ENCODE assay signal across 23 cellular contexts in genomic region chr12:225012-225411, GRCh38. TPM values are rescaled to one million over a fixed set of nuclear protein-coding genes. Genes with fewer than 3 reads are reported as not detected.
"Had no signal": no experiment of that assay in that cellular context is flagged by ENCODE, and none has a peak within 500 bp of the region (broad histone marks: within the 10 kb centered on the region; RNA-seq: fewer than 3 reads in every experiment).

No MANE protein-coding gene starts in this region.

- H3K4me1 Mint-ChIP-seq: activated CD8-positive, alpha-beta memory T cell treated with anti-CD3 and anti-CD28 coated beads, Interleukin-2, amount 10 ng/mL, durations not matched to agents 7 days and 5 days; memory B cell; stimulated activated memory B cell treated with anti-CD40 and anti-IgM and Interleukin-4, amounts not matched to agents 10 μg/mL and 1 μg/mL and 100 μg/mL, for 72 hours had no signal

- ATAC-seq: activated CD8-positive, alpha-beta memory T cell treated with anti-CD3 and anti-CD28 coated beads, Interleukin-2, amount 10 ng/mL, durations not matched to agents 7 days and 5 days; activated naive CD4-positive, alpha-beta T cell treated with anti-CD3 and anti-CD28 coated beads, Interleukin-2, amount 50 U/mL, for 72 hours; esophagus mucosa; heart right ventricle; left ventricle myocardium superior; naive thymus-derived CD4-positive, alpha-beta T cell; pancreas; right lobe of liver; stimulated activated memory B cell treated with anti-CD40 and anti-IgM and Interleukin-4, amounts not matched to agents 10 μg/mL and 1 μg/mL and 100 μg/mL, for 72 hours; WTC11 had no signal

- H3K9me3 Mint-ChIP-seq: activated naive CD4-positive, alpha-beta T cell treated with anti-CD3 and anti-CD28 coated beads, Interleukin-2, amount 50 U/mL, for 72 hours; activated T-cell treated with anti-CD3 and anti-CD28 coated beads, Interleukin-2, amount 50 U/mL, for 24 hours; memory B cell; naive thymus-derived CD4-positive, alpha-beta T cell; stimulated activated memory B cell treated with anti-CD40 and anti-IgM and Interleukin-4, amounts not matched to agents 10 μg/mL and 1 μg/mL and 100 μg/mL, for 72 hours; T-helper 2 cell treated with Interferon-gamma antibody and Interleukin-4, amounts not matched to agents 5 μg/mL and 100 μg/mL, for 36 hours; WTC11 had no signal

- H3K4me1 ChIP-seq: adrenal gland, breast epithelium, pancreas, right lobe of liver, uterus had no signal

- H3K27ac Mint-ChIP-seq: activated CD8-positive, alpha-beta memory T cell treated with anti-CD3 and anti-CD28 coated beads, Interleukin-2, amount 10 ng/mL, durations not matched to agents 7 days and 5 days; activated naive CD4-positive, alpha-beta T cell treated with anti-CD3 and anti-CD28 coated beads, Interleukin-2, amount 50 U/mL, for 72 hours; activated T-cell treated with anti-CD3 and anti-CD28 coated beads, Interleukin-2, amount 50 U/mL, for 24 hours; memory B cell; naive thymus-derived CD4-positive, alpha-beta T cell; stimulated activated memory B cell treated with anti-CD40 and anti-IgM and Interleukin-4, amounts not matched to agents 10 μg/mL and 1 μg/mL and 100 μg/mL, for 72 hours; T-helper 2 cell treated with Interferon-gamma antibody and Interleukin-4, amounts not matched to agents 5 μg/mL and 100 μg/mL, for 36 hours; WTC11 had no signal

- H3K9me2 ChIP-seq: SK-N-SH had no signal

- H3K27me3 ChIP-seq: adrenal gland, breast epithelium, heart right ventricle, pancreas, right lobe of liver, uterus had no signal

- H3K4me2 ChIP-seq: SK-N-SH, smooth muscle cell had no signal

- H3K4me3 Mint-ChIP-seq: activated CD8-positive, alpha-beta memory T cell treated with anti-CD3 and anti-CD28 coated beads, Interleukin-2, amount 10 ng/mL, durations not matched to agents 7 days and 5 days; activated T-cell treated with anti-CD3 and anti-CD28 coated beads, Interleukin-2, amount 50 U/mL, for 24 hours; memory B cell; naive thymus-derived CD4-positive, alpha-beta T cell; stimulated activated memory B cell treated with anti-CD40 and anti-IgM and Interleukin-4, amounts not matched to agents 10 μg/mL and 1 μg/mL and 100 μg/mL, for 72 hours; T-helper 2 cell treated with Interferon-gamma antibody and Interleukin-4, amounts not matched to agents 5 μg/mL and 100 μg/mL, for 36 hours; WTC11 had no signal

- DNase-seq: activated CD8-positive, alpha-beta memory T cell treated with anti-CD3 and anti-CD28 coated beads, Interleukin-2, amount 10 ng/mL, durations not matched to agents 7 days and 5 days; activated T-cell treated with anti-CD3 and anti-CD28 coated beads, Interleukin-2, amount 50 U/mL, for 24 hours; cerebellar nuclear complex; effector CD8-positive, alpha-beta T cell; heart right ventricle; kidney glomerular epithelial cell; left ventricle myocardium superior; naive thymus-derived CD4-positive, alpha-beta T cell; SK-N-SH; stimulated activated CD4-positive, alpha-beta T cell treated with anti-CD3 and anti-CD28 coated beads, Interleukin-4, amount 100 ng/mL, for 1 hour; uterus had no signal

- H3K36me3 Mint-ChIP-seq: activated CD8-positive, alpha-beta memory T cell treated with anti-CD3 and anti-CD28 coated beads, Interleukin-2, amount 10 ng/mL, durations not matched to agents 7 days and 5 days; activated naive CD4-positive, alpha-beta T cell treated with anti-CD3 and anti-CD28 coated beads, Interleukin-2, amount 50 U/mL, for 72 hours; memory B cell; naive thymus-derived CD4-positive, alpha-beta T cell; stimulated activated memory B cell treated with anti-CD40 and anti-IgM and Interleukin-4, amounts not matched to agents 10 μg/mL and 1 μg/mL and 100 μg/mL, for 72 hours; WTC11 had no signal

- H3K27me3 Mint-ChIP-seq: activated T-cell treated with anti-CD3 and anti-CD28 coated beads, Interleukin-2, amount 50 U/mL, for 24 hours had no signal

- H3K36me3 ChIP-seq: adrenal gland, breast epithelium, heart right ventricle, neutrophil, pancreas, uterus had no signal

- H3K27ac ChIP-seq: adrenal gland, breast epithelium, heart right ventricle, neutrophil, pancreas, right lobe of liver, uterus had no signal

- H3K4me3 ChIP-seq: adrenal gland, breast epithelium, heart right ventricle, pancreas, right lobe of liver, smooth muscle cell, uterus had no signal

RNA-seq across cellular contexts. Expression of gene SLC6A12, which starts 11.1 kb away (rescaled TPM):
- total RNA-seq: activated naive CD4-positive, alpha-beta T cell treated with anti-CD3 and anti-CD28 coated beads, Interleukin-2, amount 50 U/mL, for 72 hours had no signal
- polyA plus RNA-seq: naive thymus-derived CD4-positive, alpha-beta T cell; smooth muscle cell had no signal

RNA-seq across cellular contexts. Expression of gene SLC6A13, which starts 37.6 kb away (rescaled TPM):
- total RNA-seq: activated naive CD4-positive, alpha-beta T cell treated with anti-CD3 and anti-CD28 coated beads, Interleukin-2, amount 50 U/mL, for 72 hours; esophagus mucosa had no signal
- polyA plus RNA-seq: naive thymus-derived CD4-positive, alpha-beta T cell had no signal
